28 cellular contexts compared by ENCODE assay signal in genomic region chr5:42887575-42887974, GRCh38.
"Had no signal": no experiment of that assay in that cellular context is flagged by ENCODE, and none has a peak within 500 bp of the region (broad histone marks: within the 10 kb centered on the region; RNA-seq: fewer than 3 reads in every experiment).

No MANE protein-coding gene starts in this region.

- DNase-seq: activated CD4-positive, alpha-beta memory T cell treated with anti-CD3 and anti-CD28 coated beads, Interleukin-2, amount 10 ng/mL, durations not matched to agents 7 days and 5 days; activated CD4-positive, alpha-beta T cell treated with anti-CD3 and anti-CD28 coated beads for 48 hours; activated CD4-positive, CD25-positive, alpha-beta regulatory T cell; activated CD8-positive, alpha-beta memory T cell treated with anti-CD3 and anti-CD28 coated beads, Interleukin-2, amount 10 ng/mL, durations not matched to agents 7 days and 5 days; activated naive CD4-positive, alpha-beta T cell treated with anti-CD3 and anti-CD28 coated beads for 36 hours; activated T-cell treated with anti-CD3 and anti-CD28 coated beads, Interleukin-2, amount 50 U/mL, for 24 hours; cerebellar nuclear complex; effector CD8-positive, alpha-beta T cell; esophagus squamous epithelium; heart right ventricle; immature natural killer cell; left ventricle myocardium superior; naive B cell; stimulated activated CD4-positive, alpha-beta T cell treated with anti-CD3 and anti-CD28 coated beads, Interleukin-15, amount 100 ng/mL, for 24 hours; stimulated activated CD4-positive, alpha-beta T cell treated with anti-CD3 and anti-CD28 coated beads, Interleukin-2, amount 100 ng/mL, for 48 hours; T-helper 1 cell; T-helper 9 cell had no signal

- H3K4me3 Mint-ChIP-seq: activated CD4-positive, alpha-beta memory T cell treated with anti-CD3 and anti-CD28 coated beads, Interleukin-2, amount 10 ng/mL, durations not matched to agents 7 days and 5 days; activated CD8-positive, alpha-beta memory T cell treated with anti-CD3 and anti-CD28 coated beads, Interleukin-2, amount 10 ng/mL, durations not matched to agents 7 days and 5 days; activated naive CD4-positive, alpha-beta T cell treated with anti-CD3 and anti-CD28 coated beads for 36 hours; activated T-cell treated with anti-CD3 and anti-CD28 coated beads, Interleukin-2, amount 50 U/mL, for 24 hours; dendritic cell treated with granulocyte-macrophage colony-stimulating factor and Interleukin-4, amounts not matched to agents 40 ng/mL and 50 ng/mL, for 4 days; immature natural killer cell; memory B cell; naive B cell; neural crest cell; stimulated activated naive CD8-positive, alpha-beta T cell treated with anti-CD3 and anti-CD28 coated beads, Interleukin-15, Interleukin-2, amounts not matched to agents 100 ng/mL and 50 ng/mL, for 24 hours had no signal

- H3K4me3 ChIP-seq: esophagus squamous epithelium, heart right ventricle, prostate gland, right atrium auricular region, skin epidermis, tibial nerve had no signal

- H3K27me3 Mint-ChIP-seq: dendritic cell treated with granulocyte-macrophage colony-stimulating factor and Interleukin-4, amounts not matched to agents 40 ng/mL and 50 ng/mL, for 4 days had no signal

- H3K9me3 ChIP-seq: esophagus squamous epithelium, heart right ventricle, prostate gland, right atrium auricular region, tibial nerve had no signal

- H3K27ac Mint-ChIP-seq: activated CD4-positive, alpha-beta memory T cell treated with anti-CD3 and anti-CD28 coated beads, Interleukin-2, amount 10 ng/mL, durations not matched to agents 7 days and 5 days; activated CD8-positive, alpha-beta memory T cell treated with anti-CD3 and anti-CD28 coated beads, Interleukin-2, amount 10 ng/mL, durations not matched to agents 7 days and 5 days; activated naive CD4-positive, alpha-beta T cell treated with anti-CD3 and anti-CD28 coated beads for 36 hours; activated T-cell treated with anti-CD3 and anti-CD28 coated beads, Interleukin-2, amount 50 U/mL, for 24 hours; activated T-helper 2 cell treated with anti-CD3 and anti-CD28 coated beads, Interferon-gamma antibody, Interleukin-2, Interleukin-4, amounts not matched to agents 10 μg/mL and 5 μg/mL and 100 μg/mL, durations not matched to agents 14 hours and 24 hours and 36 hours; dendritic cell treated with granulocyte-macrophage colony-stimulating factor and Interleukin-4, amounts not matched to agents 40 ng/mL and 50 ng/mL, for 4 days; immature natural killer cell; memory B cell; naive B cell; stimulated activated naive CD8-positive, alpha-beta T cell treated with anti-CD3 and anti-CD28 coated beads, Interleukin-15, Interleukin-2, amounts not matched to agents 100 ng/mL and 50 ng/mL, for 24 hours had no signal

- ATAC-seq: activated CD8-positive, alpha-beta memory T cell treated with anti-CD3 and anti-CD28 coated beads, Interleukin-2, amount 10 ng/mL, durations not matched to agents 7 days and 5 days had no signal

- H3K27ac ChIP-seq: esophagus squamous epithelium, right atrium auricular region had no signal

- H3K4me1 Mint-ChIP-seq: activated CD4-positive, alpha-beta memory T cell treated with anti-CD3 and anti-CD28 coated beads, Interleukin-2, amount 10 ng/mL, durations not matched to agents 7 days and 5 days; activated CD8-positive, alpha-beta memory T cell treated with anti-CD3 and anti-CD28 coated beads, Interleukin-2, amount 10 ng/mL, durations not matched to agents 7 days and 5 days; immature natural killer cell; memory B cell; naive B cell; neural crest cell had no signal

- H3K36me3 ChIP-seq: esophagus squamous epithelium, heart right ventricle, prostate gland, right atrium auricular region, tibial nerve had no signal

- H3K27me3 ChIP-seq: esophagus squamous epithelium, heart right ventricle, right atrium auricular region, tibial nerve had no signal

- H3K4me1 ChIP-seq: heart right ventricle, prostate gland, right atrium auricular region had no signal

- FAIRE-seq: astrocyte, bronchial epithelial cell had no signal

- H3K36me3 Mint-ChIP-seq: activated CD8-positive, alpha-beta memory T cell treated with anti-CD3 and anti-CD28 coated beads, Interleukin-2, amount 10 ng/mL, durations not matched to agents 7 days and 5 days; immature natural killer cell; memory B cell; naive B cell had no signal

- H3K9me3 Mint-ChIP-seq: activated CD4-positive, alpha-beta memory T cell treated with anti-CD3 and anti-CD28 coated beads, Interleukin-2, amount 10 ng/mL, durations not matched to agents 7 days and 5 days; activated naive CD4-positive, alpha-beta T cell treated with anti-CD3 and anti-CD28 coated beads for 36 hours; activated T-cell treated with anti-CD3 and anti-CD28 coated beads, Interleukin-2, amount 50 U/mL, for 24 hours; activated T-helper 2 cell treated with anti-CD3 and anti-CD28 coated beads, Interferon-gamma antibody, Interleukin-2, Interleukin-4, amounts not matched to agents 10 μg/mL and 5 μg/mL and 100 μg/mL, durations not matched to agents 14 hours and 24 hours and 36 hours; dendritic cell treated with granulocyte-macrophage colony-stimulating factor and Interleukin-4, amounts not matched to agents 40 ng/mL and 50 ng/mL, for 4 days; immature natural killer cell; memory B cell; naive B cell; neural crest cell; stimulated activated naive CD8-positive, alpha-beta T cell treated with anti-CD3 and anti-CD28 coated beads, Interleukin-15, Interleukin-2, amounts not matched to agents 100 ng/mL and 50 ng/mL, for 24 hours had no signal
